ENCODE assay signal across 1 cellular context in the genomic region with DNA sequence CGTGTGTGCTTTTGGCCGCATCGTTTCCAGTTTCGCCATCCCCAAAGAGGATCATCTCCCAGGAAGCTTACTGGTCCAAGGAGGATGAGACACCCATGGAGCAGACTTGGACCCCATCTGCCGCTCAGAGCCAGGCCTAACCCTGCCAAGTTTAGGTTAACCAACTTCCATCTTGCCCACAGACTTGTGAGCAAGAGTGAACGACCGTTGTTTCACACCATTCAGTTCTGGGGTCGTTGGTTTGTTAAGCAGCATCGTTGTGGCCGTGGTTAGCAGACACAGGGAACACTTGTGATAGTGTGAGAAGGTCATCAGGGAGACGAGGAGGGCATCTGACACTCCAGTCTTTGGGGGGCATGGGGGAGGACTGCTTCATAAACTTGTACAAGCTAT.
TF ChIP-seq lines count a peak whose summit lies in the region.

No MANE protein-coding gene starts in this region.

TF ChIP-seq in WTC11, 78 proteins besides CTCF, POLR2A, EP300 and RAD21 (continued from another document):
- TF ChIP-seq, protein P1, sequence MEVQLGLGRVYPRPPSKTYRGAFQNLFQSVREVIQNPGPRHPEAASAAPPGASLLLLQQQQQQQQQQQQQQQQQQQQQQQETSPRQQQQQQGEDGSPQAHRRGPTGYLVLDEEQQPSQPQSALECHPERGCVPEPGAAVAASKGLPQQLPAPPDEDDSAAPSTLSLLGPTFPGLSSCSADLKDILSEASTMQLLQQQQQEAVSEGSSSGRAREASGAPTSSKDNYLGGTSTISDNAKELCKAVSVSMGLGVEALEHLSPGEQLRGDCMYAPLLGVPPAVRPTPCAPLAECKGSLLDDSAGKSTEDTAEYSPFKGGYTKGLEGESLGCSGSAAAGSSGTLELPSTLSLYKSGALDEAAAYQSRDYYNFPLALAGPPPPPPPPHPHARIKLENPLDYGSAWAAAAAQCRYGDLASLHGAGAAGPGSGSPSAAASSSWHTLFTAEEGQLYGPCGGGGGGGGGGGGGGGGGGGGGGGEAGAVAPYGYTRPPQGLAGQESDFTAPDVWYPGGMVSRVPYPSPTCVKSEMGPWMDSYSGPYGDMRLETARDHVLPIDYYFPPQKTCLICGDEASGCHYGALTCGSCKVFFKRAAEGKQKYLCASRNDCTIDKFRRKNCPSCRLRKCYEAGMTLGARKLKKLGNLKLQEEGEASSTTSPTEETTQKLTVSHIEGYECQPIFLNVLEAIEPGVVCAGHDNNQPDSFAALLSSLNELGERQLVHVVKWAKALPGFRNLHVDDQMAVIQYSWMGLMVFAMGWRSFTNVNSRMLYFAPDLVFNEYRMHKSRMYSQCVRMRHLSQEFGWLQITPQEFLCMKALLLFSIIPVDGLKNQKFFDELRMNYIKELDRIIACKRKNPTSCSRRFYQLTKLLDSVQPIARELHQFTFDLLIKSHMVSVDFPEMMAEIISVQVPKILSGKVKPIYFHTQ (CRISPR knock-in tag; IDR thresholded peaks at IDR 0.05): no peak
- TF ChIP-seq RELA (CRISPR knock-in tag; IDR thresholded peaks at IDR 0.05; ENCODE audit: borderline replicate concordance): no peak
- TF ChIP-seq, protein P2, sequence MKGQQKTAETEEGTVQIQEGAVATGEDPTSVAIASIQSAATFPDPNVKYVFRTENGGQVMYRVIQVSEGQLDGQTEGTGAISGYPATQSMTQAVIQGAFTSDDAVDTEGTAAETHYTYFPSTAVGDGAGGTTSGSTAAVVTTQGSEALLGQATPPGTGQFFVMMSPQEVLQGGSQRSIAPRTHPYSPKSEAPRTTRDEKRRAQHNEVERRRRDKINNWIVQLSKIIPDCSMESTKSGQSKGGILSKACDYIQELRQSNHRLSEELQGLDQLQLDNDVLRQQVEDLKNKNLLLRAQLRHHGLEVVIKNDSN (CRISPR knock-in tag; IDR thresholded peaks at IDR 0.05): no peak
- TF ChIP-seq ELF4 (CRISPR knock-in tag; IDR thresholded peaks at IDR 0.05; ENCODE audit: low read depth): no peak
- no peak for TF ChIP-seq HMGA2 (CRISPR knock-in tag; IDR thresholded peaks at IDR 0.05)
- TF ChIP-seq TEAD4 (CRISPR knock-in tag; IDR thresholded peaks at IDR 0.05): no peak
- TF ChIP-seq, protein P3, sequence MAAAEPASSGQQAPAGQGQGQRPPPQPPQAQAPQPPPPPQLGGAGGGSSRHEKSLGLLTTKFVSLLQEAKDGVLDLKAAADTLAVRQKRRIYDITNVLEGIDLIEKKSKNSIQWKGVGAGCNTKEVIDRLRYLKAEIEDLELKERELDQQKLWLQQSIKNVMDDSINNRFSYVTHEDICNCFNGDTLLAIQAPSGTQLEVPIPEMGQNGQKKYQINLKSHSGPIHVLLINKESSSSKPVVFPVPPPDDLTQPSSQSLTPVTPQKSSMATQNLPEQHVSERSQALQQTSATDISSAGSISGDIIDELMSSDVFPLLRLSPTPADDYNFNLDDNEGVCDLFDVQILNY (CRISPR knock-in tag; IDR thresholded peaks at IDR 0.05): no peak
- TF ChIP-seq, protein P4, sequence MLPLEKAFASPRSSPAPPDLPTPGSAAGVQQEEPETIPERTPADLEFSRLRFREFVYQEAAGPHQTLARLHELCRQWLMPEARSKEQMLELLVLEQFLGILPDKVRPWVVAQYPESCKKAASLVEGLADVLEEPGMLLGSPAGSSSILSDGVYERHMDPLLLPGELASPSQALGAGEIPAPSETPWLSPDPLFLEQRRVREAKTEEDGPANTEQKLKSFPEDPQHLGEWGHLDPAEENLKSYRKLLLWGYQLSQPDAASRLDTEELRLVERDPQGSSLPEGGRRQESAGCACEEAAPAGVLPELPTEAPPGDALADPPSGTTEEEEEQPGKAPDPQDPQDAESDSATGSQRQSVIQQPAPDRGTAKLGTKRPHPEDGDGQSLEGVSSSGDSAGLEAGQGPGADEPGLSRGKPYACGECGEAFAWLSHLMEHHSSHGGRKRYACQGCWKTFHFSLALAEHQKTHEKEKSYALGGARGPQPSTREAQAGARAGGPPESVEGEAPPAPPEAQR (CRISPR knock-in tag; IDR thresholded peaks at IDR 0.05): no peak
- TF ChIP-seq JUN (CRISPR knock-in tag; IDR thresholded peaks at IDR 0.05): no peak
- no peak for TF ChIP-seq ZNF263 (CRISPR knock-in tag; IDR thresholded peaks at IDR 0.05; ENCODE audit: low read depth)
- no peak for TF ChIP-seq ZNF416 (CRISPR knock-in tag; IDR thresholded peaks at IDR 0.05)
